In genomic region chr16:73414636-73415035, GRCh38 we compare ENCODE assay signal across 22 cellular contexts.
A peak's percentile ranks its signal among the peaks of the same experiment; 100 is the strongest.
DNase-seq lines count a peak whose midpoint lies in the region; ATAC-seq and TF ChIP-seq lines count a peak whose summit lies in the region.
"Had no signal": no experiment of that assay in that cellular context is flagged by ENCODE, and none has a peak within 500 bp of the region (broad histone marks: within the 10 kb centered on the region; RNA-seq: fewer than 3 reads in every experiment).

No MANE protein-coding gene starts in this region.

- POLR2A ChIA-PET in MCF 10A (lab: Yijun Ruan, JAX), result no interaction called here

- no peak overlapping the region for H3K27ac Mint-ChIP-seq in MCF 10A (ENCODE audit: low read depth, unreplicated experiment)
- H3K27ac Mint-ChIP-seq in GM23338, result no peak overlapping the region
- H3K27ac Mint-ChIP-seq in neural progenitor cell, result no peak overlapping the region
- H3K27ac Mint-ChIP-seq: B cell; CD4-positive, alpha-beta T cell; CD8-positive, alpha-beta T cell had no signal

- H3K27ac ChIP-seq in breast epithelium (no peak overlapping the region), GM23338 (ENCODE audit: low read depth) (no peak overlapping the region), neural progenitor cell (no peak overlapping the region), sigmoid colon (no peak overlapping the region)
- H3K27ac ChIP-seq: 22Rv1; A549; BLaER1 treated with 17β-estradiol and CSF1 and Interleukin-3, amounts not matched to agents 10 nM and 100 nM; C4-2B had no signal

- H3K4me1 Mint-ChIP-seq in MCF 10A (ENCODE audit: insufficient read depth, unreplicated experiment) (no peaks in the 10 kb centered on the region), GM23338 (no peaks in the 10 kb centered on the region), neural progenitor cell (no peaks in the 10 kb centered on the region)
- H3K4me1 Mint-ChIP-seq: B cell had no signal

- H3K36me3 ChIP-seq in breast epithelium (no peaks in the 10 kb centered on the region), GM23338 (ENCODE audit: insufficient read depth) (no peaks in the 10 kb centered on the region), neural progenitor cell (no peaks in the 10 kb centered on the region), sigmoid colon (no peaks in the 10 kb centered on the region)
- H3K36me3 ChIP-seq: BLaER1 treated with 17β-estradiol and CSF1 and Interleukin-3, amounts not matched to agents 10 nM and 100 nM had no signal

- 74 to 76% methylated on average over 5 of the region's 5 CpGs for WGBS in sigmoid colon, 2 donors

- no peak overlapping the region for H3K4me3 Mint-ChIP-seq in MCF 10A (ENCODE audit: unreplicated experiment)
- H3K4me3 Mint-ChIP-seq in GM23338, result no peak overlapping the region
- no peak overlapping the region for H3K4me3 Mint-ChIP-seq in neural progenitor cell
- H3K4me3 Mint-ChIP-seq: B cell; CD4-positive, alpha-beta T cell; CD8-positive, alpha-beta T cell had no signal

- TF ChIP-seq EP300 in sigmoid colon (IDR thresholded peaks at IDR 0.05), result no peak

- H2AFZ ChIP-seq in GM23338, result peak overlapping the region; percentile 63; the same call in 1 of the 2 replicates
- peak overlapping the region; percentile 35 for H2AFZ ChIP-seq in neural progenitor cell (replicated peaks)

- H3K9me3 ChIP-seq in breast epithelium, result no peaks in the 10 kb centered on the region
- H3K9me3 ChIP-seq in neural progenitor cell (ENCODE audit: low read depth), result no peaks in the 10 kb centered on the region
- H3K9me3 ChIP-seq in sigmoid colon, result no peaks in the 10 kb centered on the region
- H3K9me3 ChIP-seq: A549; BLaER1 treated with 17β-estradiol and CSF1 and Interleukin-3, amounts not matched to agents 10 nM and 100 nM had no signal

- no peaks in the 10 kb centered on the region for H3K79me2 ChIP-seq in GM23338 (replicated peaks; ENCODE audit: insufficient read depth)
- no peaks in the 10 kb centered on the region for H3K79me2 ChIP-seq in neural progenitor cell (ENCODE audit: low read depth)

- no peak for ATAC-seq in GM23338
- ATAC-seq: A549; CD8-positive, alpha-beta T cell; GM12878 had no signal

- H3K4me2 ChIP-seq in GM23338 (no peak overlapping the region), neural progenitor cell (no peak overlapping the region)
- H3K4me2 ChIP-seq: A549; BLaER1 treated with 17β-estradiol and CSF1 and Interleukin-3, amounts not matched to agents 10 nM and 100 nM had no signal

- peaks cover 0 to 3% of the 10 kb centered on the region in 2 donors for H3K27me3 ChIP-seq in breast epithelium
- no peaks in the 10 kb centered on the region for H3K27me3 ChIP-seq in GM23338 (ENCODE audit: insufficient read depth)
- H3K27me3 ChIP-seq in neural progenitor cell, result no peaks in the 10 kb centered on the region
- H3K27me3 ChIP-seq in sigmoid colon, result no peaks in the 10 kb centered on the region
- H3K27me3 ChIP-seq: BLaER1 treated with 17β-estradiol and CSF1 and Interleukin-3, amounts not matched to agents 10 nM and 100 nM had no signal

- intact Hi-C loops in MCF 10A (cut with micrococcal nuclease) (no loop called here), breast epithelium (cut with DNase I; ENCODE audit: low total_unique reads) (no loop called here), sigmoid colon (cut with DNase I) (no loop called here)

- H3F3A ChIP-seq in GM23338 (replicated peaks; ENCODE audit: low read depth) (no peaks in the 10 kb centered on the region), neural progenitor cell (ENCODE audit: low read depth) (no peaks in the 10 kb centered on the region)

- TF ChIP-seq POLR2A in breast epithelium (IDR thresholded peaks at IDR 0.05), result no peak
- no peak for TF ChIP-seq POLR2A in sigmoid colon (IDR thresholded peaks at IDR 0.05)

- DNase-seq in MCF 10A (ENCODE audit: unreplicated experiment), result peak; percentile 3
- DNase-seq in breast epithelium (ENCODE audit: low spot score in 2 of 2), result no peak
- DNase-seq in GM23338 (ENCODE audit: low spot score), result no peak
- DNase-seq in neural progenitor cell (ENCODE audit: low spot score), result no peak
- DNase-seq in sigmoid colon, result no peak
- no peak for DNase-seq in COR-L47 (lab: John Stamatoyannopoulos, UW)
- DNase-seq: AML-193; CD4-positive, alpha-beta T cell; CD8-positive, alpha-beta T cell; DMS 273 treated with DMSO at 0.1 percent for 48 hours; DMS153; DMS53; DMS79; DND-41; EL; GDM1 had no signal

- H3K9me3 Mint-ChIP-seq in MCF 10A (ENCODE audit: unreplicated experiment), result no peaks in the 10 kb centered on the region
- H3K9me3 Mint-ChIP-seq in GM23338, result no peaks in the 10 kb centered on the region
- H3K9me3 Mint-ChIP-seq in neural progenitor cell, result no peaks in the 10 kb centered on the region
- H3K9me3 Mint-ChIP-seq: CD4-positive, alpha-beta T cell had no signal

- no peak overlapping the region for H3K9ac ChIP-seq in neural progenitor cell
- H3K9ac ChIP-seq: BLaER1 treated with 17β-estradiol and CSF1 and Interleukin-3, amounts not matched to agents 10 nM and 100 nM had no signal

- no peak overlapping the region for H3K4me3 ChIP-seq in breast epithelium
- no peak overlapping the region for H3K4me3 ChIP-seq in GM23338
- H3K4me3 ChIP-seq in neural progenitor cell, result no peak overlapping the region
- no peak overlapping the region for H3K4me3 ChIP-seq in sigmoid colon
- H3K4me3 ChIP-seq: A549; BLaER1 treated with 17β-estradiol and CSF1 and Interleukin-3, amounts not matched to agents 10 nM and 100 nM; GM12878 had no signal

- H3K27me3 Mint-ChIP-seq in MCF 10A (ENCODE audit: insufficient read depth, unreplicated experiment) (peaks cover 61% of the 10 kb centered on the region), GM23338 (ENCODE audit: insufficient read depth, low read depth, poor library complexity) (peaks cover 2% of the 10 kb centered on the region), neural progenitor cell (ENCODE audit: insufficient read depth, low read depth) (peaks cover 3% of the 10 kb centered on the region)
- H3K27me3 Mint-ChIP-seq: B cell; CD4-positive, alpha-beta T cell had no signal

- TF ChIP-seq CTCF in MCF 10A (IDR thresholded peaks at IDR 0.05; ENCODE audit: unreplicated experiment) (no peak), breast epithelium (IDR thresholded peaks at IDR 0.05) (no peak), GM23338 (conservative IDR thresholded peaks at IDR 0.05; ENCODE audit: low read depth in 2 of 2) (no peak), neural progenitor cell (IDR thresholded peaks at IDR 0.05) (no peak), sigmoid colon (IDR thresholded peaks at IDR 0.05) (no peak)

- CTCF ChIA-PET in MCF 10A (lab: Yijun Ruan, JAX), result interaction anchor here (0.7 kb wide), 1 partner anchor 582 kb away, joined by 4 read pairs; no protein-coding TSS in a partner anchor

- H3K9me2 ChIP-seq in GM23338 (ENCODE audit: insufficient read depth), result no peaks in the 10 kb centered on the region

- H3K36me3 Mint-ChIP-seq in MCF 10A (ENCODE audit: insufficient read depth, unreplicated experiment), result no peaks in the 10 kb centered on the region
- H3K36me3 Mint-ChIP-seq in GM23338 (ENCODE audit: low read depth), result no peaks in the 10 kb centered on the region
- H3K36me3 Mint-ChIP-seq in neural progenitor cell, result no peaks in the 10 kb centered on the region
- H3K36me3 Mint-ChIP-seq: CD8-positive, alpha-beta T cell had no signal

- BruUV-seq in MCF 10A (replicated peaks; lab: Mats Ljungman, UMichigan), result no TSS peak

- H4K20me1 ChIP-seq in GM23338 (replicated peaks; ENCODE audit: insufficient read depth) (no peaks in the 10 kb centered on the region), neural progenitor cell (ENCODE audit: low read depth) (no peaks in the 10 kb centered on the region)
- H4K20me1 ChIP-seq: BLaER1 treated with 17β-estradiol and CSF1 and Interleukin-3, amounts not matched to agents 10 nM and 100 nM had no signal

- H3K4me1 ChIP-seq in breast epithelium, result no peaks in the 10 kb centered on the region
- H3K4me1 ChIP-seq in GM23338 (ENCODE audit: insufficient read depth), result no peaks in the 10 kb centered on the region
- H3K4me1 ChIP-seq in neural progenitor cell, result no peaks in the 10 kb centered on the region
- peaks cover 0 to 10% (median 5%) of the 10 kb centered on the region in 4 donors for H3K4me1 ChIP-seq in sigmoid colon
- H3K4me1 ChIP-seq: BLaER1 treated with 17β-estradiol and CSF1 and Interleukin-3, amounts not matched to agents 10 nM and 100 nM had no signal
